15 cellular contexts compared by ENCODE assay signal in genomic region chr15:74128785-74129350, GRCh38. TPM values are rescaled to one million over a fixed set of nuclear protein-coding genes. Genes with fewer than 3 reads are reported as not detected.
DNase-seq lines count a peak whose midpoint lies in the region; ATAC-seq, FAIRE-seq and TF ChIP-seq lines count a peak whose summit lies in the region.
"Had no signal": no experiment of that assay in that cellular context is flagged by ENCODE, and none has a peak within 500 bp of the region (broad histone marks: within the 10 kb centered on the region; RNA-seq: fewer than 3 reads in every experiment).

No MANE protein-coding gene starts in this region.

- CTCF ChIA-PET in activated CD4-positive, alpha-beta T cell treated with anti-CD3 and anti-CD28 coated beads, Interleukin-2, amount 10 ng/mL, durations not matched to agents 7 days and 5 days (lab: Charles Lee): interaction anchor here (1.5 kb wide), 1 partner anchor 156 kb away, joined by 5 read pairs; no protein-coding TSS in a partner anchor

- 4% methylated on average over 30 of the region's 33 CpGs for WGBS in hepatocyte (ENCODE audit: low lambda C conversion rate, missing lambda C conversion rate)

- H3K9me3 Mint-ChIP-seq in activated CD4-positive, alpha-beta T cell treated with anti-CD3 and anti-CD28 coated beads, Interleukin-2, amount 10 ng/mL, durations not matched to agents 7 days and 5 days: no peaks in the 10 kb centered on the region
- H3K9me3 Mint-ChIP-seq in stimulated activated memory B cell treated with anti-CD40 and anti-IgM and Interleukin-4, amounts not matched to agents 10 μg/mL and 1 μg/mL and 100 μg/mL, for 72 hours: no peaks in the 10 kb centered on the region

- H3K27ac Mint-ChIP-seq in activated CD4-positive, alpha-beta T cell treated with anti-CD3 and anti-CD28 coated beads, Interleukin-2, amount 10 ng/mL, durations not matched to agents 7 days and 5 days: peak overlapping the region; percentile 9
- H3K27ac Mint-ChIP-seq in stimulated activated memory B cell treated with anti-CD40 and anti-IgM and Interleukin-4, amounts not matched to agents 10 μg/mL and 1 μg/mL and 100 μg/mL, for 72 hours: no peak overlapping the region

- no peak for DNase-seq in activated CD4-positive, alpha-beta T cell treated with anti-CD3 and anti-CD28 coated beads, Interleukin-2, amount 10 ng/mL, durations not matched to agents 7 days and 5 days
- no peak for DNase-seq in activated CD4-positive, alpha-beta T cell treated with anti-CD3 and anti-CD28 coated beads for 48 hours
- DNase-seq in NCI-H526 treated with DMSO at 0.1 percent for 48 hours (lab: John Stamatoyannopoulos, UW) (peak; percentile 1), hepatocyte (ENCODE audit: low spot score) (no peak), kidney (no peak), occipital lobe (lab: John Stamatoyannopoulos, UW) (no peak), epidermal melanocyte (ENCODE audit: insufficient read length, low spot score) (no peak)
- DNase-seq: activated CD8-positive, alpha-beta memory T cell treated with anti-CD3 and anti-CD28 coated beads, Interleukin-2, amount 50 U/mL, for 4 hours; central memory CD4-positive, alpha-beta T cell; stimulated activated CD4-positive, alpha-beta T cell treated with anti-CD3 and anti-CD28 coated beads, Interleukin-4, amount 100 ng/mL, for 1 hour had no signal

- H2AFZ ChIP-seq in hepatocyte: no peak overlapping the region

- peaks cover 26% of the 10 kb centered on the region for H3K4me1 Mint-ChIP-seq in activated CD4-positive, alpha-beta T cell treated with anti-CD3 and anti-CD28 coated beads, Interleukin-2, amount 10 ng/mL, durations not matched to agents 7 days and 5 days
- peaks cover 46% of the 10 kb centered on the region for H3K4me1 Mint-ChIP-seq in stimulated activated memory B cell treated with anti-CD40 and anti-IgM and Interleukin-4, amounts not matched to agents 10 μg/mL and 1 μg/mL and 100 μg/mL, for 72 hours

- H3K4me3 ChIP-seq in hepatocyte: no peak overlapping the region
- H3K4me3 ChIP-seq in kidney (ENCODE audit: low read length in 2 of 2): no peak overlapping the region

- H3K36me3 Mint-ChIP-seq in activated CD4-positive, alpha-beta T cell treated with anti-CD3 and anti-CD28 coated beads, Interleukin-2, amount 10 ng/mL, durations not matched to agents 7 days and 5 days (ENCODE audit: low read depth): peaks cover 2% of the 10 kb centered on the region
- H3K36me3 Mint-ChIP-seq in stimulated activated memory B cell treated with anti-CD40 and anti-IgM and Interleukin-4, amounts not matched to agents 10 μg/mL and 1 μg/mL and 100 μg/mL, for 72 hours: no peaks in the 10 kb centered on the region

- H3K36me3 ChIP-seq in hepatocyte (replicated peaks; ENCODE audit: insufficient read depth, low read depth): no peaks in the 10 kb centered on the region
- H3K36me3 ChIP-seq in kidney (ENCODE audit: control insufficient read depth in 1 of 2, insufficient read depth in 2 of 2, low read length in 2 of 2): no peaks in the 10 kb centered on the region

- peaks cover 86% of the 10 kb centered on the region for H3K27me3 ChIP-seq in hepatocyte

- H3K27me3 Mint-ChIP-seq in activated CD4-positive, alpha-beta T cell treated with anti-CD3 and anti-CD28 coated beads, Interleukin-2, amount 10 ng/mL, durations not matched to agents 7 days and 5 days: peaks cover 80% of the 10 kb centered on the region
- peaks cover 72% of the 10 kb centered on the region for H3K27me3 Mint-ChIP-seq in stimulated activated memory B cell treated with anti-CD40 and anti-IgM and Interleukin-4, amounts not matched to agents 10 μg/mL and 1 μg/mL and 100 μg/mL, for 72 hours

- intact Hi-C loops in kidney (cut with DNase I): loop anchor here (5.0 kb wide), 1 partner anchor 193 kb away; no protein-coding TSS in a partner anchor

- H3K4me2 ChIP-seq in hepatocyte: peak overlapping the region; percentile 89

- H3K4me1 ChIP-seq in hepatocyte (ENCODE audit: insufficient read depth) (peaks cover 22% of the 10 kb centered on the region), kidney (ENCODE audit: control insufficient read depth in 1 of 2, insufficient read depth in 1 of 2, low read depth in 1 of 2, low read length in 2 of 2) (peaks cover 0 to 13% of the 10 kb centered on the region in 2 donors)

- no peak overlapping the region for H3K9ac ChIP-seq in kidney (ENCODE audit: low read length in 2 of 2)

- H3K9me3 ChIP-seq in hepatocyte (ENCODE audit: low read depth) (no peaks in the 10 kb centered on the region), kidney (ENCODE audit: control insufficient read depth in 1 of 2, low read length in 2 of 2) (no peaks in the 10 kb centered on the region)

- POLR2A ChIA-PET in activated CD4-positive, alpha-beta T cell treated with anti-CD3 and anti-CD28 coated beads, Interleukin-2, amount 10 ng/mL, durations not matched to agents 7 days and 5 days (lab: Charles Lee): no interaction called here

- ATAC-seq in stimulated activated memory B cell treated with anti-CD40 and anti-IgM and Interleukin-4, amounts not matched to agents 10 μg/mL and 1 μg/mL and 100 μg/mL, for 72 hours: no peak

- H3K79me2 ChIP-seq in hepatocyte: no peaks in the 10 kb centered on the region

- H3K27ac ChIP-seq in hepatocyte (no peak overlapping the region), kidney (ENCODE audit: low read depth in 2 of 2, low read length in 2 of 2) (no peak overlapping the region)

- TF ChIP-seq CTCF in hepatocyte (IDR thresholded peaks at IDR 0.05; ENCODE audit: poor library complexity) (no peak), kidney (IDR thresholded peaks at IDR 0.05; ENCODE audit: borderline replicate concordance, extremely low read depth, insufficient read depth) (no peak)

- FAIRE-seq in kidney (lab: Jason Lieb, UNC): no peak

- H3K9me2 ChIP-seq in hepatocyte (replicated peaks; ENCODE audit: insufficient read depth): no peaks in the 10 kb centered on the region

- no peak overlapping the region for H3K4me3 Mint-ChIP-seq in activated CD4-positive, alpha-beta T cell treated with anti-CD3 and anti-CD28 coated beads, Interleukin-2, amount 10 ng/mL, durations not matched to agents 7 days and 5 days
- H3K4me3 Mint-ChIP-seq in stimulated activated memory B cell treated with anti-CD40 and anti-IgM and Interleukin-4, amounts not matched to agents 10 μg/mL and 1 μg/mL and 100 μg/mL, for 72 hours: peak overlapping the region; percentile 67

- no peaks in the 10 kb centered on the region for H4K20me1 ChIP-seq in hepatocyte (ENCODE audit: insufficient read depth, poor library complexity, severe bottlenecking)

RNA-seq across cellular contexts. Expression of gene ISLR2, which starts 1.5 kb away (rescaled TPM):
- not detected for total RNA-seq in activated CD4-positive, alpha-beta T cell treated with anti-CD3 and anti-CD28 coated beads, Interleukin-2, amount 10 ng/mL, durations not matched to agents 7 days and 5 days
- 1.7 TPM in 1 of 2 replicates, not detected in the other for total RNA-seq in hepatocyte
- 0.13 TPM in 1 of 2 replicates, not detected in the other for polyA plus RNA-seq in hepatocyte
- 1.1 TPM for total RNA-seq in kidney
- 0.13 TPM for polyA plus RNA-seq in kidney (ENCODE audit: insufficient read depth, low read depth, low replicate concordance)
- 168 TPM for total RNA-seq in occipital lobe
- total RNA-seq: HT1080; NCI-H460; T-helper 1 cell treated with Interleukin-12 subunit alpha and Interleukin-12 subunit beta and Interleukin-4 antibody, amounts not matched to agents 30 ng/mL and 1 ng/mL, for 36 hours had no signal

RNA-seq across cellular contexts. Expression of gene ISLR, which starts 44.6 kb away (rescaled TPM):
- not detected for total RNA-seq in activated CD4-positive, alpha-beta T cell treated with anti-CD3 and anti-CD28 coated beads, Interleukin-2, amount 10 ng/mL, durations not matched to agents 7 days and 5 days
- total RNA-seq in hepatocyte: 31.4 and 36.4 TPM in 2 replicates
- polyA plus RNA-seq in hepatocyte: 27.8 and 32.0 TPM in 2 replicates
- total RNA-seq in kidney: 30.2 TPM
- 18.8 TPM for polyA plus RNA-seq in kidney (ENCODE audit: insufficient read depth, low read depth, low replicate concordance)
- 8.9 TPM for total RNA-seq in occipital lobe
- total RNA-seq: NCI-H460; T-helper 1 cell treated with Interleukin-12 subunit alpha and Interleukin-12 subunit beta and Interleukin-4 antibody, amounts not matched to agents 30 ng/mL and 1 ng/mL, for 36 hours had no signal

RNA-seq across cellular contexts. Expression of gene GOLGA6A, which starts 46.5 kb away (rescaled TPM):
- total RNA-seq in activated CD4-positive, alpha-beta T cell treated with anti-CD3 and anti-CD28 coated beads, Interleukin-2, amount 10 ng/mL, durations not matched to agents 7 days and 5 days: not detected
- total RNA-seq in hepatocyte: not detected in 2 replicates
- polyA plus RNA-seq in hepatocyte: not detected in 2 replicates
- total RNA-seq in kidney: 0.06 TPM
- polyA plus RNA-seq in kidney (ENCODE audit: insufficient read depth, low read depth, low replicate concordance): not detected
- total RNA-seq in occipital lobe: not detected
- total RNA-seq: HT1080, NCI-H460, ureter had no signal

Comparison
In these comparisons a context has a peak if more than half of its experiments do, and no peak if none do; other contexts are left out.
1. RNA of gene ISLR2, which starts 1.5 kb away (total RNA-seq): 168 TPM in occipital lobe (single experiment); 1.1 TPM in kidney (single experiment), not detected in activated CD4-positive, alpha-beta T cell treated with anti-CD3 and anti-CD28 coated beads, Interleukin-2, amount 10 ng/mL, durations not matched to agents 7 days and 5 days and 1.7 TPM in hepatocyte; every median in the first group is over 10 times any median in the second.